ENCODE assay signal across 16 cellular contexts in the genomic region with DNA sequence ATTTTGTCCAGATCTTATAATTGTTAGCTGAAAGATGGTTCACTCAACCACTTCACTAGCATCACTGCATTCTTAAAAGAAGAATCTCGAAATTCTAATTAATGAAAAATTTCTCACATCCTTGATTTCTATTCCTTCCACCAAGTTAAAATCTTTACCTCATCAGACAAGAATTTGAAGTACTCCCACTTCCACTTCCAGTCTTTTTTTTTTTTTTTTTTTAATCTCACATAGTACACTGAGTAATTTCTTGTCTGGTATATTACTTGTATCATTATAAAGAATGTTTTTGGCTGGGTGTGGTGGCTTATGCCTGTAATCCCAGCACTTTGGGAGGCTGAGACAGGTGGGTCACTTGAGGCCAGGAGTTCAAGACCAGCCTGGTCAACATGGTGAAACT.
DNase-seq lines count a peak whose midpoint lies in the region; ATAC-seq, FAIRE-seq and TF ChIP-seq lines count a peak whose summit lies in the region.
"Had no signal": no experiment of that assay in that cellular context is flagged by ENCODE, and none has a peak within 500 bp of the region (broad histone marks: within the 10 kb centered on the region; RNA-seq: fewer than 3 reads in every experiment).

No MANE protein-coding gene starts in this region.

- H3K36me3 Mint-ChIP-seq in activated CD8-positive, alpha-beta T cell treated with anti-CD3 and anti-CD28 coated beads for 36 hours (ENCODE audit: low read depth), result peaks cover 17% of the 10 kb centered on the region
- peaks cover 18% of the 10 kb centered on the region for H3K36me3 Mint-ChIP-seq in activated CD8-positive, alpha-beta T cell treated with anti-CD3 and anti-CD28 coated beads, Interleukin-2, amount 10 ng/mL, durations not matched to agents 7 days and 5 days (ENCODE audit: low read depth)
- no peaks in the 10 kb centered on the region for H3K36me3 Mint-ChIP-seq in glutamatergic neuron (ENCODE audit: unreplicated experiment)
- peaks cover 6 to 13% of the 10 kb centered on the region in 2 donors for H3K36me3 Mint-ChIP-seq in stimulated activated naive B cell treated with anti-CD40 and anti-IgM and Interleukin-4, amounts not matched to agents 10 μg/mL and 1 μg/mL and 100 μg/mL, for 72 hours

- no peaks in the 10 kb centered on the region for H3K36me3 ChIP-seq in SJCRH30
- H3K36me3 ChIP-seq in aorta (ENCODE audit: control insufficient read depth in 1 of 2, insufficient read depth in 2 of 2, low read length in 1 of 2), result no peaks in the 10 kb centered on the region
- H3K36me3 ChIP-seq: cardiac muscle cell had no signal

- POLR2A ChIA-PET in activated CD8-positive, alpha-beta T cell treated with anti-CD3 and anti-CD28 coated beads for 36 hours (lab: Charles Lee), result interaction anchor here (1.1 kb wide), 1 partner anchor 74 kb away, joined by 3 read pairs; the partner anchor contains the start of gene FBXW7
- POLR2A ChIA-PET in activated CD8-positive, alpha-beta T cell treated with anti-CD3 and anti-CD28 coated beads, Interleukin-2, amount 10 ng/mL, durations not matched to agents 7 days and 5 days (lab: Charles Lee), result interaction anchor here (1.3 kb wide), 1 partner anchor 216 kb away, joined by 7 read pairs; no protein-coding TSS in a partner anchor

- no peak overlapping the region for H3K4me3 Mint-ChIP-seq in activated CD8-positive, alpha-beta T cell treated with anti-CD3 and anti-CD28 coated beads for 36 hours
- H3K4me3 Mint-ChIP-seq in activated CD8-positive, alpha-beta T cell treated with anti-CD3 and anti-CD28 coated beads, Interleukin-2, amount 10 ng/mL, durations not matched to agents 7 days and 5 days, result no peak overlapping the region
- peak overlapping the region; percentile 40 for H3K4me3 Mint-ChIP-seq in glutamatergic neuron (ENCODE audit: unreplicated experiment)
- no peak overlapping the region for H3K4me3 Mint-ChIP-seq in stimulated activated naive B cell treated with anti-CD40 and anti-IgM and Interleukin-4, amounts not matched to agents 10 μg/mL and 1 μg/mL and 100 μg/mL, for 72 hours
- H3K4me3 Mint-ChIP-seq: activated naive CD8-positive, alpha-beta T cell treated with anti-CD3 and anti-CD28 coated beads for 36 hours; effector memory CD8-positive, alpha-beta T cell; nephron had no signal

- no peaks in the 10 kb centered on the region for H3K27me3 Mint-ChIP-seq in activated CD8-positive, alpha-beta T cell treated with anti-CD3 and anti-CD28 coated beads for 36 hours
- no peaks in the 10 kb centered on the region for H3K27me3 Mint-ChIP-seq in activated CD8-positive, alpha-beta T cell treated with anti-CD3 and anti-CD28 coated beads, Interleukin-2, amount 10 ng/mL, durations not matched to agents 7 days and 5 days (ENCODE audit: low read depth)
- H3K27me3 Mint-ChIP-seq in glutamatergic neuron (ENCODE audit: unreplicated experiment), result peaks cover 2% of the 10 kb centered on the region
- H3K27me3 Mint-ChIP-seq in stimulated activated naive B cell treated with anti-CD40 and anti-IgM and Interleukin-4, amounts not matched to agents 10 μg/mL and 1 μg/mL and 100 μg/mL, for 72 hours, result no peaks in the 10 kb centered on the region
- H3K27me3 Mint-ChIP-seq: activated naive CD8-positive, alpha-beta T cell treated with anti-CD3 and anti-CD28 coated beads for 36 hours; effector memory CD8-positive, alpha-beta T cell had no signal

- TF ChIP-seq CTCF in activated CD8-positive, alpha-beta T cell treated with anti-CD3 and anti-CD28 coated beads for 36 hours (IDR thresholded peaks at IDR 0.05), result no peak
- no peak for TF ChIP-seq CTCF in glutamatergic neuron (IDR thresholded peaks at IDR 0.05; ENCODE audit: partially characterized antibody, unreplicated experiment)

- intact Hi-C loops in activated CD8-positive, alpha-beta T cell treated with anti-CD3 and anti-CD28 coated beads for 36 hours (cut with micrococcal nuclease), result no loop called here
- intact Hi-C loops in aorta (cut with DNase I), result no loop called here

- 63 to 76% methylated on average over 1 of the region's 1 CpG for WGBS in aorta, 2 donors

- FAIRE-seq in HTR-8/SVneo (lab: Jason Lieb, UNC), result no peak

- no peak for ATAC-seq in activated CD8-positive, alpha-beta T cell treated with anti-CD3 and anti-CD28 coated beads for 36 hours
- ATAC-seq in activated CD8-positive, alpha-beta T cell treated with anti-CD3 and anti-CD28 coated beads, Interleukin-2, amount 10 ng/mL, durations not matched to agents 7 days and 5 days, result no peak
- ATAC-seq in stimulated activated naive B cell treated with anti-CD40 and anti-IgM and Interleukin-4, amounts not matched to agents 10 μg/mL and 1 μg/mL and 100 μg/mL, for 72 hours (replicated peaks), result no peak
- no peak for ATAC-seq in aorta (ENCODE audit: low FRiP score)
- no peak for ATAC-seq in GM18873 (IDR thresholded peaks at IDR 0.05; ENCODE audit: low FRiP score, unreplicated experiment)
- ATAC-seq: effector memory CD8-positive, alpha-beta T cell had no signal

- peak overlapping the region; percentile 17 for H3K27ac Mint-ChIP-seq in activated CD8-positive, alpha-beta T cell treated with anti-CD3 and anti-CD28 coated beads for 36 hours
- H3K27ac Mint-ChIP-seq in activated CD8-positive, alpha-beta T cell treated with anti-CD3 and anti-CD28 coated beads, Interleukin-2, amount 10 ng/mL, durations not matched to agents 7 days and 5 days, result no peak overlapping the region
- peak overlapping the region; percentile 87 for H3K27ac Mint-ChIP-seq in glutamatergic neuron (ENCODE audit: unreplicated experiment)
- H3K27ac Mint-ChIP-seq in stimulated activated naive B cell treated with anti-CD40 and anti-IgM and Interleukin-4, amounts not matched to agents 10 μg/mL and 1 μg/mL and 100 μg/mL, for 72 hours, result peak overlapping the region; percentile 63

- H3K4me3 ChIP-seq in SJCRH30 (no peak overlapping the region), aorta (ENCODE audit: low read length in 2 of 2) (no peak overlapping the region)
- H3K4me3 ChIP-seq: cardiac muscle cell had no signal

- H3K9me3 ChIP-seq in SJCRH30 (replicated peaks) (no peaks in the 10 kb centered on the region), aorta (ENCODE audit: control insufficient read depth, low read length) (no peaks in the 10 kb centered on the region)

- H3K27ac ChIP-seq in SJCRH30, result peak overlapping the region; percentile 45
- no peak overlapping the region for H3K27ac ChIP-seq in aorta (ENCODE audit: low read depth in 1 of 2, low read length in 2 of 2)
- H3K27ac ChIP-seq: 22Rv1 had no signal

- CTCF ChIA-PET in activated CD8-positive, alpha-beta T cell treated with anti-CD3 and anti-CD28 coated beads for 36 hours (lab: Charles Lee), result no interaction called here
- CTCF ChIA-PET in activated CD8-positive, alpha-beta T cell treated with anti-CD3 and anti-CD28 coated beads, Interleukin-2, amount 10 ng/mL, durations not matched to agents 7 days and 5 days (lab: Charles Lee), result interaction anchor here (0.7 to 2.1 kb wide), 4 partner anchors 16 to 54 kb away, joined by 3 to 8 read pairs (median 3); no protein-coding TSS in a partner anchor

- no peaks in the 10 kb centered on the region for H3K9me3 Mint-ChIP-seq in activated CD8-positive, alpha-beta T cell treated with anti-CD3 and anti-CD28 coated beads for 36 hours
- H3K9me3 Mint-ChIP-seq in activated CD8-positive, alpha-beta T cell treated with anti-CD3 and anti-CD28 coated beads, Interleukin-2, amount 10 ng/mL, durations not matched to agents 7 days and 5 days (ENCODE audit: insufficient read depth), result no peaks in the 10 kb centered on the region
- H3K9me3 Mint-ChIP-seq in glutamatergic neuron (ENCODE audit: unreplicated experiment), result no peaks in the 10 kb centered on the region
- H3K9me3 Mint-ChIP-seq in stimulated activated naive B cell treated with anti-CD40 and anti-IgM and Interleukin-4, amounts not matched to agents 10 μg/mL and 1 μg/mL and 100 μg/mL, for 72 hours, result no peaks in the 10 kb centered on the region
- H3K9me3 Mint-ChIP-seq: effector memory CD8-positive, alpha-beta T cell; nephron had no signal

- H3K27me3 ChIP-seq in SJCRH30, result no peaks in the 10 kb centered on the region
- H3K27me3 ChIP-seq in aorta (ENCODE audit: control insufficient read depth in 1 of 2, insufficient read depth in 2 of 2, low read length in 1 of 2), result no peaks in the 10 kb centered on the region
- H3K27me3 ChIP-seq: cardiac muscle cell had no signal

- peaks cover 65% of the 10 kb centered on the region for H3K4me1 Mint-ChIP-seq in activated CD8-positive, alpha-beta T cell treated with anti-CD3 and anti-CD28 coated beads for 36 hours (ENCODE audit: low read depth)
- H3K4me1 Mint-ChIP-seq in activated CD8-positive, alpha-beta T cell treated with anti-CD3 and anti-CD28 coated beads, Interleukin-2, amount 10 ng/mL, durations not matched to agents 7 days and 5 days (ENCODE audit: low read depth), result peaks cover 70% of the 10 kb centered on the region
- peaks cover 28% of the 10 kb centered on the region for H3K4me1 Mint-ChIP-seq in glutamatergic neuron (ENCODE audit: low read depth, unreplicated experiment)
- peaks cover 42 to 77% of the 10 kb centered on the region in 2 donors for H3K4me1 Mint-ChIP-seq in stimulated activated naive B cell treated with anti-CD40 and anti-IgM and Interleukin-4, amounts not matched to agents 10 μg/mL and 1 μg/mL and 100 μg/mL, for 72 hours

- DNase-seq in activated CD8-positive, alpha-beta T cell treated with anti-CD3 and anti-CD28 coated beads for 36 hours, result no peak
- no peak for DNase-seq in activated CD8-positive, alpha-beta T cell treated with anti-CD3 and anti-CD28 coated beads, Interleukin-2, amount 10 ng/mL, durations not matched to agents 7 days and 5 days
- DNase-seq in SJCRH30 (no peak), glutamatergic neuron (no peak), aorta (no peak), HTR-8/SVneo (ENCODE audit: insufficient read length, low spot score) (no peak)
- DNase-seq in stimulated activated naive B cell treated with anti-CD40 and anti-IgM and Interleukin-4, amounts not matched to agents 10 μg/mL and 1 μg/mL and 100 μg/mL, for 72 hours, result no peak
- DNase-seq: activated CD4-positive, alpha-beta T cell treated with anti-CD3 and anti-CD28 coated beads for 4 hours; activated naive CD8-positive, alpha-beta T cell treated with anti-CD3 and anti-CD28 coated beads for 36 hours; effector memory CD8-positive, alpha-beta T cell; foreskin fibroblast; NCI-H1417 had no signal

- H3K4me1 ChIP-seq in SJCRH30 (peaks cover 8% of the 10 kb centered on the region), aorta (ENCODE audit: control insufficient read depth in 1 of 2, insufficient read depth in 2 of 2, low read length in 2 of 2) (no peaks in the 10 kb centered on the region)
